Comparison of ENCODE assay signal across 15 cellular contexts in the genomic region with DNA sequence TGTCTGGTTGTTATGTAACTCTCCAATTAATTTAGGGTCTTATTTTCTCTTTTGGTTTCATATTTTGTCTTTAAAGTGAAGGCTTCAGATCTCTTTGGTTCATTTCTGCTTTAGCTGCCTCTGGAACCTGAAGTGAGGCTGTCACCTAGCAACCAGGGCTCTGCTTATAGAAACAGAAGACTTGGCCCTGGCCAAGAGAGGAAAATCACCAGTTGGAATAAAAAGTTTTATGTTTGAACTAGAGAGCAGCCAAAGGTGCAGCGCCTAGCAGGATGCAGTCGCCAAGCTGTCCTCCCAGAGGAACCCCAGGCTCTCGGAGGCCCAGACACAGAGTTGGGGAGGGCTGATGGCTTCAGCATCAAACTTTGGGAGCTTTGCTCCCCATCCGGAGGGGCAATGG. TPM values are rescaled to one million over a fixed set of nuclear protein-coding genes. Genes with fewer than 3 reads are reported as not detected.
DNase-seq lines count a peak whose midpoint lies in the region; ATAC-seq, FAIRE-seq and TF ChIP-seq lines count a peak whose summit lies in the region.
"Had no signal": no experiment of that assay in that cellular context is flagged by ENCODE, and none has a peak within 500 bp of the region (broad histone marks: within the 10 kb centered on the region; RNA-seq: fewer than 3 reads in every experiment).

No MANE protein-coding gene starts in this region.

- intact Hi-C loops in GM12878 (cut with micrococcal nuclease; ENCODE audit: unreplicated experiment) = no loop called here
- intact Hi-C loops in PC-9 (cut with micrococcal nuclease; ENCODE audit: unreplicated experiment) = no loop called here

- BruUV-seq in GM12878 (replicated peaks; lab: Mats Ljungman, UMichigan) (no TSS peak), PC-9 (replicated peaks; lab: Mats Ljungman, UMichigan) (no TSS peak)

- DNase-seq in G401 (ENCODE audit: low spot score) (peak; percentile 21), M059J (ENCODE audit: low read depth) (peak; percentile 7), GM12878 (ENCODE audit: low read depth, low spot score) (no peak), SK-N-DZ (ENCODE audit: low spot score) (no peak), PC-9 (no peak), foreskin keratinocyte (no peak)
- no peak for DNase-seq in activated CD4-positive, alpha-beta T cell treated with anti-CD3 and anti-CD28 coated beads for 4 hours
- DNase-seq: CD8-positive, alpha-beta T cell; effector memory CD4-positive, alpha-beta T cell; MG63; stimulated activated CD4-positive, alpha-beta T cell treated with anti-CD3 and anti-CD28 coated beads, Interleukin-15, amount 100 ng/mL, for 24 hours; testis had no signal

- ATAC-seq in GM12878 (peak; percentile 65), foreskin keratinocyte (no peak)
- ATAC-seq: CD8-positive, alpha-beta T cell had no signal

- no peak for TF ChIP-seq POLR2A in GM12878 (IDR thresholded peaks at IDR 0.05; ENCODE audit: low read depth, low read length)

- no peaks in the 10 kb centered on the region for H3K9me2 ChIP-seq in PC-9 (ENCODE audit: insufficient read depth)

- H3K9ac ChIP-seq in GM12878 (ENCODE audit: control insufficient read depth, insufficient read depth, low read length) = no peak overlapping the region

- no peaks in the 10 kb centered on the region for H3K4me1 ChIP-seq in GM12878 (ENCODE audit: control insufficient read depth, insufficient read depth, low read length)
- no peaks in the 10 kb centered on the region for H3K4me1 ChIP-seq in mesodermal cell (ENCODE audit: control insufficient read depth, insufficient read depth, low read length, poor library complexity, severe bottlenecking)
- H3K4me1 ChIP-seq in PC-9 (replicated peaks; ENCODE audit: insufficient read depth) = no peaks in the 10 kb centered on the region
- no peaks in the 10 kb centered on the region for H3K4me1 ChIP-seq in foreskin keratinocyte
- H3K4me1 ChIP-seq: testis had no signal

- H3K36me3 ChIP-seq in GM12878 (ENCODE audit: control insufficient read depth in 2 of 2, insufficient read depth in 2 of 2, low read length in 1 of 2) = no peaks in the 10 kb centered on the region
- H3K36me3 ChIP-seq in mesodermal cell (ENCODE audit: control insufficient read depth, insufficient read depth, low read length) = no peaks in the 10 kb centered on the region
- H3K36me3 ChIP-seq in PC-9 (ENCODE audit: low read depth) = no peaks in the 10 kb centered on the region
- H3K36me3 ChIP-seq: MG63 had no signal

- no peaks in the 10 kb centered on the region for H3F3A ChIP-seq in PC-9 (ENCODE audit: insufficient read depth, low read depth)

- 17% methylated on average over 4 of the region's 4 CpGs for WGBS in GM12878 (ENCODE audit: insufficient coverage, insufficient replicate concordance, low lambda C conversion rate, missing lambda C conversion rate)
- 51 to 73% methylated on average over 3 to 4 of the region's 4 CpGs for WGBS in mesodermal cell (ENCODE audit: insufficient coverage in 2 of 2), 2 experiments

- no peak overlapping the region for H2AFZ ChIP-seq in GM12878 (ENCODE audit: control insufficient read depth, low read depth, low read length)
- H2AFZ ChIP-seq in PC-9 = no peak overlapping the region

- in situ Hi-C loops in G401 (cut with HindIII; ENCODE audit: low sequenced_read_pairs) (no loop called here), GM12878 (cut with MboI) (no loop called here)

- RAD21 ChIA-PET in GM12878 (lab: Charles Lee; ENCODE audit: unreplicated experiment) = no interaction called here

- H3K79me2 ChIP-seq in GM12878 (ENCODE audit: control insufficient read depth, insufficient read depth, low read length) (no peaks in the 10 kb centered on the region), PC-9 (ENCODE audit: low read depth) (no peaks in the 10 kb centered on the region)

- peaks cover 2% of the 10 kb centered on the region; the same call in 1 of the 3 replicates for H3K9me3 ChIP-seq in GM12878 (replicated peaks; ENCODE audit: control insufficient read depth, insufficient read depth, low read length)
- no peaks in the 10 kb centered on the region for H3K9me3 ChIP-seq in mesodermal cell (ENCODE audit: control insufficient read depth, low read length)
- no peaks in the 10 kb centered on the region for H3K9me3 ChIP-seq in PC-9 (ENCODE audit: insufficient read depth, low read depth)
- H3K9me3 ChIP-seq: MG63, testis had no signal

- TF ChIP-seq EP300 in GM12878 (IDR thresholded peaks at IDR 0.05; ENCODE audit: borderline replicate concordance in 1 of 2, control insufficient read depth in 1 of 2, low read depth in 2 of 2, low read length in 2 of 2) = no peak

- H3K27me3 ChIP-seq in GM12878 (replicated peaks in 1 of 2; ENCODE audit: control insufficient read depth in 2 of 2, insufficient read depth in 2 of 2, low read length in 1 of 2) (no peaks in the 10 kb centered on the region), PC-9 (ENCODE audit: insufficient read depth, low read depth) (no peaks in the 10 kb centered on the region), foreskin keratinocyte (peaks cover 36% of the 10 kb centered on the region)
- H3K27me3 ChIP-seq: MG63, testis had no signal

- no peaks in the 10 kb centered on the region for H4K20me1 ChIP-seq in GM12878 (ENCODE audit: control insufficient read depth, insufficient read depth)
- H4K20me1 ChIP-seq in PC-9 (ENCODE audit: insufficient read depth) = no peaks in the 10 kb centered on the region

- no peak for TF ChIP-seq RAD21 in GM12878 (IDR thresholded peaks at IDR 0.05; ENCODE audit: insufficient read depth, low read depth, low read length)

- H3K4me2 ChIP-seq in GM12878 (ENCODE audit: control insufficient read depth, insufficient read depth) (no peak overlapping the region), PC-9 (no peak overlapping the region)

- TF ChIP-seq CTCF in GM12878 (IDR thresholded peaks at IDR 0.05 in 2 of 3, conservative IDR thresholded peaks at IDR 0.05 in 1 of 3; ENCODE audit: control insufficient read depth in 2 of 3, extremely low read depth in 1 of 3, insufficient read depth in 1 of 3, low read depth in 3 of 3, low read length in 3 of 3) (no peak), PC-9 (conservative IDR thresholded peaks at IDR 0.05) (no peak), foreskin keratinocyte (conservative IDR thresholded peaks at IDR 0.05) (no peak)

- FAIRE-seq in GM12878 (lab: Jason Lieb, UNC) = no peak

- CTCF ChIA-PET in GM12878 (lab: Yijun Ruan, JAX) = interaction anchor here (1.1 to 1.7 kb wide), 2 partner anchors 20 to 73 kb away, joined by 3 to 5 read pairs; no protein-coding TSS in a partner anchor
- CTCF ChIA-PET in PC-9 (lab: Charles Lee) = no interaction called here

- H3K27ac ChIP-seq in GM12878 (ENCODE audit: control insufficient read depth, insufficient read depth) (no peak overlapping the region), mesodermal cell (ENCODE audit: low read depth, low read length, severe bottlenecking) (peak overlapping the region; percentile 16), PC-9 (no peak overlapping the region), foreskin keratinocyte (no peak overlapping the region)
- H3K27ac ChIP-seq: testis had no signal

- H3K4me3 ChIP-seq in GM12878 (no peak overlapping the region), mesodermal cell (ENCODE audit: extremely low read depth, insufficient read depth, low read length, poor library complexity, severe bottlenecking) (no peak overlapping the region), PC-9 (no peak overlapping the region)
- H3K4me3 ChIP-seq: MG63, testis had no signal

- SMC1A ChIA-PET in GM12878 (lab: Charles Lee; ENCODE audit: uncharacterized antibody, unreplicated experiment) = interaction anchor here (1.2 to 2.5 kb wide), 4 partner anchors 8 to 275 kb away, joined by 3 to 6 read pairs (median 4); no protein-coding TSS in a partner anchor

- POLR2A ChIA-PET in GM12878 (lab: Charles Lee) (no interaction called here), PC-9 (lab: Charles Lee; ENCODE audit: unreplicated experiment) (no interaction called here)

TF ChIP-seq in GM12878, 131 proteins besides CTCF, POLR2A, EP300 and RAD21:
- no peak for TF ChIP-seq FOXM1 (IDR thresholded peaks at IDR 0.05; ENCODE audit: low read depth, low read length)
- TF ChIP-seq BMI1 (IDR thresholded peaks at IDR 0.05; ENCODE audit: borderline replicate concordance) = peak; percentile 58; the same call in 1 of the 2 replicates
- TF ChIP-seq DPF2 (IDR thresholded peaks at IDR 0.05) = no peak

RNA-seq across cellular contexts. Expression of a gene that starts 41.1 kb away (rescaled TPM):
- not detected in 2 replicates for total RNA-seq in G401 (2014; rRNA removed; shearing (Covaris generic))
- not detected in 2 replicates for total RNA-seq in M059J (2014; rRNA removed; shearing (Covaris generic))
- not detected in 2 replicates for total RNA-seq in GM12878 (2013; cell fraction: nucleolus; rRNA removed)
- total RNA-seq in GM12878 (2014; rRNA removed) (0.11 TPM in 1 of 2 replicates, not detected in the other), GM12878 (2014; rRNA removed; fragmentation: Illumina TruSeq; extraction: Trizol) (not detected in 2 replicates), GM12878 (2021) (not detected in 2 replicates), PC-9 (2021) (not detected in 2 replicates), foreskin keratinocyte (not detected in 2 replicates)
- not detected for polyA plus RNA-seq in GM12878 (2011; ENCODE audit: low read depth)
- polyA plus RNA-seq in GM12878 (2011; rRNA removed) (0.40 TPM in 1 of 2 replicates, not detected in the other), GM12878 (2014; fragmentation: Illumina TruSeq; extraction: Trizol) (not detected in 2 replicates), GM12878 (2014; fragmentation: Nextera tagmentation; extraction: Ambion mirVana) (under 1 TPM in 1 of 2 experiments, not detected in 1; 0.11 TPM), GM12878 (2014; rRNA removed) (0.10 TPM in 1 of 2 replicates, not detected in the other), GM12878 (2016; fragmentation: Nextera tagmentation; extraction: Ambion mirVana) (not detected), foreskin keratinocyte (not detected in 2 replicates)
- polyA plus RNA-seq in GM12878 (2011; cell fraction: cytosol; rRNA removed) = 0.22 and 0.43 TPM in 2 replicates
- polyA plus RNA-seq in GM12878 (2011; cell fraction: nucleus; rRNA removed) = 0.15 and 0.16 TPM in 2 replicates
- polyA plus RNA-seq in GM12878 (2012) = not detected in 2 replicates
- not detected in 2 replicates for polyA minus RNA-seq in GM12878 (2011; rRNA and poly(A)+ RNA removed)
- polyA minus RNA-seq in GM12878 (2011; cell fraction: cytosol; rRNA and poly(A)+ RNA removed) = not detected in 2 replicates
- polyA minus RNA-seq in GM12878 (2011; cell fraction: nucleus; rRNA and poly(A)+ RNA removed) = not detected in 2 replicates
- polyA plus RNA-seq in mesodermal cell (2013, experiment 1 of 2) = not detected
- not detected for polyA plus RNA-seq in mesodermal cell (2013, experiment 2 of 2)
- not detected in 2 replicates for polyA plus RNA-seq in SK-N-DZ (2014; cell fraction: cytosol; rRNA removed)
- not detected in 2 replicates for polyA plus RNA-seq in SK-N-DZ (2014; cell fraction: nucleus; rRNA removed)
- total RNA-seq: CD8-positive, alpha-beta T cell; lower leg skin; SK-MEL-5 had no signal

Comparison
In these comparisons a context has a peak if more than half of its experiments do, and no peak if none do; other contexts are left out.
1. DNase-seq: peak in G401 (single experiment) and M059J (single experiment); none in GM12878 (single experiment), SK-N-DZ (single experiment), activated CD4-positive, alpha-beta T cell treated with anti-CD3 and anti-CD28 coated beads for 4 hours (0 of 2), PC-9 (0 of 2) and foreskin keratinocyte (0 of 2).